1 cellular context compared by ENCODE assay signal in genomic region chr10:93579089-93579488, GRCh38.
TF ChIP-seq lines count a peak whose summit lies in the region.

No MANE protein-coding gene starts in this region.

TF ChIP-seq in A549, 52 proteins besides CTCF, POLR2A, EP300 and RAD21 (continued from another document):
- no peak for TF ChIP-seq TFCP2L1 (CRISPR knock-in tag; IDR thresholded peaks at IDR 0.05)
- TF ChIP-seq, protein P1, sequence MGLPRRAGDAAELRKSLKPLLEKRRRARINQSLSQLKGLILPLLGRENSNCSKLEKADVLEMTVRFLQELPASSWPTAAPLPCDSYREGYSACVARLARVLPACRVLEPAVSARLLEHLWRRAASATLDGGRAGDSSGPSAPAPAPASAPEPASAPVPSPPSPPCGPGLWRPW (IDR thresholded peaks at IDR 0.05) = no peak
- 0 out of 2 replicates have a peak, but pooled peaks have one; percentile 28 for TF ChIP-seq JUNB (IDR thresholded peaks at IDR 0.05)
- TF ChIP-seq FOSL2 (IDR thresholded peaks at IDR 0.05) = peak; percentile 49; the same call in 1 of the 2 replicates
- peak; percentile 22; the same call in 1 of the 2 replicates for TF ChIP-seq FOSL2 (CRISPR knock-in tag; IDR thresholded peaks at IDR 0.05)
- TF ChIP-seq KDM1A (IDR thresholded peaks at IDR 0.05; ENCODE audit: low read depth) = 0 out of 2 replicates have a peak, but pooled peaks have one; percentile 20
- 0 out of 5 replicates have a peak, but pooled peaks of 1 of the 2 experiments have one; percentile 18 for TF ChIP-seq JUN (IDR thresholded peaks at IDR 0.05)
- peak; percentile 45; the same call in 1 of the 2 replicates for TF ChIP-seq GATA3 (IDR thresholded peaks at IDR 0.05; ENCODE audit: borderline replicate concordance)
